In genomic region chr7:107661865-107662379, GRCh38 we compare ENCODE assay signal across 8 cellular contexts. TPM values are rescaled to one million over a fixed set of nuclear protein-coding genes. Genes with fewer than 3 reads are reported as not detected.
DNase-seq lines count a peak whose midpoint lies in the region; ATAC-seq and TF ChIP-seq lines count a peak whose summit lies in the region.

No MANE protein-coding gene starts in this region.

- no peak overlapping the region for H3K27ac Mint-ChIP-seq in activated naive CD4-positive, alpha-beta T cell treated with anti-CD3 and anti-CD28 coated beads, Interleukin-2, amount 10 ng/mL, durations not matched to agents 7 days and 5 days
- H3K27ac Mint-ChIP-seq in activated naive CD8-positive, alpha-beta T cell treated with anti-CD3 and anti-CD28 coated beads, Interleukin-2, amount 10 ng/mL, durations not matched to agents 7 days and 5 days, result no peak overlapping the region

- POLR2A ChIA-PET in activated naive CD8-positive, alpha-beta T cell treated with anti-CD3 and anti-CD28 coated beads, Interleukin-2, amount 10 ng/mL, durations not matched to agents 7 days and 5 days (lab: Charles Lee), result interaction anchor here (0.6 to 2.5 kb wide), 4 partner anchors 81 to 490 kb away, joined by 3 to 11 read pairs (median 6); partner anchors contain the start of genes BCAP29, COG5 and DUS4L

- no peak for TF ChIP-seq CTCF in liver (IDR thresholded peaks at IDR 0.05; ENCODE audit: low read depth, low read length, missing input control)
- no peak for TF ChIP-seq CTCF in upper lobe of left lung (IDR thresholded peaks at IDR 0.05)

- CTCF ChIA-PET in activated naive CD4-positive, alpha-beta T cell treated with anti-CD3 and anti-CD28 coated beads, Interleukin-2, amount 10 ng/mL, durations not matched to agents 7 days and 5 days (lab: Charles Lee), result interaction anchor here (0.9 to 2.4 kb wide), 12 partner anchors 13 to 198 kb away, joined by 3 to 8 read pairs (median 3); partner anchors contain the start of genes COG5 and DUS4L

- H3K4me3 Mint-ChIP-seq in activated naive CD4-positive, alpha-beta T cell treated with anti-CD3 and anti-CD28 coated beads, Interleukin-2, amount 10 ng/mL, durations not matched to agents 7 days and 5 days, result peak overlapping the region; percentile 89
- peak overlapping the region; percentile 95 for H3K4me3 Mint-ChIP-seq in activated naive CD8-positive, alpha-beta T cell treated with anti-CD3 and anti-CD28 coated beads, Interleukin-2, amount 10 ng/mL, durations not matched to agents 7 days and 5 days

- H3K36me3 ChIP-seq in liver (ENCODE audit: control insufficient read depth in 4 of 4, insufficient read depth in 3 of 4, low read depth in 1 of 4, low read length in 3 of 4), result no peaks in the 10 kb centered on the region
- H3K36me3 ChIP-seq in upper lobe of left lung, result no peaks in the 10 kb centered on the region

- peaks cover 27% of the 10 kb centered on the region for H3K27me3 Mint-ChIP-seq in activated naive CD4-positive, alpha-beta T cell treated with anti-CD3 and anti-CD28 coated beads, Interleukin-2, amount 10 ng/mL, durations not matched to agents 7 days and 5 days
- peaks cover 8% of the 10 kb centered on the region for H3K27me3 Mint-ChIP-seq in activated naive CD8-positive, alpha-beta T cell treated with anti-CD3 and anti-CD28 coated beads, Interleukin-2, amount 10 ng/mL, durations not matched to agents 7 days and 5 days

- DNase-seq in activated naive CD4-positive, alpha-beta T cell treated with anti-CD3 and anti-CD28 coated beads, Interleukin-2, amount 10 ng/mL, durations not matched to agents 7 days and 5 days, result no peak
- no peak for DNase-seq in activated naive CD4-positive, alpha-beta T cell treated with Interleukin-2 at 50 U/mL for 16 hours
- no peak for DNase-seq in activated naive CD8-positive, alpha-beta T cell treated with anti-CD3 and anti-CD28 coated beads, Interleukin-2, amount 10 ng/mL, durations not matched to agents 7 days and 5 days
- DNase-seq in upper lobe of left lung, result no peak
- no peak for DNase-seq in NK-92 treated with Interleukin-12 subunit alpha and Interleukin-12 subunit beta, amount 100 ng/mL, for 24 hours (lab: John Stamatoyannopoulos, UW)
- DNase-seq in RKO (ENCODE audit: low spot score), result no peak

- no peak for TF ChIP-seq EP300 in upper lobe of left lung (IDR thresholded peaks at IDR 0.05)

- no peak for TF ChIP-seq RAD21 in liver (IDR thresholded peaks at IDR 0.05)

- no peaks in the 10 kb centered on the region for H3K9me3 Mint-ChIP-seq in activated naive CD4-positive, alpha-beta T cell treated with anti-CD3 and anti-CD28 coated beads, Interleukin-2, amount 10 ng/mL, durations not matched to agents 7 days and 5 days
- H3K9me3 Mint-ChIP-seq in activated naive CD8-positive, alpha-beta T cell treated with anti-CD3 and anti-CD28 coated beads, Interleukin-2, amount 10 ng/mL, durations not matched to agents 7 days and 5 days, result no peaks in the 10 kb centered on the region

- peaks cover 35% of the 10 kb centered on the region for H3K4me1 Mint-ChIP-seq in activated naive CD4-positive, alpha-beta T cell treated with anti-CD3 and anti-CD28 coated beads, Interleukin-2, amount 10 ng/mL, durations not matched to agents 7 days and 5 days
- H3K4me1 Mint-ChIP-seq in activated naive CD8-positive, alpha-beta T cell treated with anti-CD3 and anti-CD28 coated beads, Interleukin-2, amount 10 ng/mL, durations not matched to agents 7 days and 5 days, result peaks cover 27% of the 10 kb centered on the region

- no peak for TF ChIP-seq POLR2A in upper lobe of left lung (IDR thresholded peaks at IDR 0.05)

- H3K27me3 ChIP-seq in liver (ENCODE audit: control insufficient read depth in 4 of 4, insufficient read depth in 4 of 4, low read length in 3 of 4) (peaks cover 0 to 3% (median 0%) of the 10 kb centered on the region in 4 donors), upper lobe of left lung (peaks cover 0 to 17% (median 10%) of the 10 kb centered on the region in 4 donors)

- H3K36me3 Mint-ChIP-seq in activated naive CD4-positive, alpha-beta T cell treated with anti-CD3 and anti-CD28 coated beads, Interleukin-2, amount 10 ng/mL, durations not matched to agents 7 days and 5 days, result no peaks in the 10 kb centered on the region
- no peaks in the 10 kb centered on the region for H3K36me3 Mint-ChIP-seq in activated naive CD8-positive, alpha-beta T cell treated with anti-CD3 and anti-CD28 coated beads, Interleukin-2, amount 10 ng/mL, durations not matched to agents 7 days and 5 days

- H3K4me1 ChIP-seq in liver (ENCODE audit: control insufficient read depth in 4 of 4, insufficient read depth in 4 of 4, low read length in 3 of 4) (peaks cover 8 to 16% (median 13%) of the 10 kb centered on the region in 4 donors), upper lobe of left lung (peaks cover 17 to 20% (median 19%) of the 10 kb centered on the region in 4 donors)

- H3K9ac ChIP-seq in liver (ENCODE audit: low read depth in 1 of 2, low read length in 2 of 2), result no peak overlapping the region

- ATAC-seq in activated naive CD8-positive, alpha-beta T cell treated with anti-CD3 and anti-CD28 coated beads, Interleukin-2, amount 10 ng/mL, durations not matched to agents 7 days and 5 days (ENCODE audit: low read depth), result no peak
- ATAC-seq in upper lobe of left lung (ENCODE audit: low FRiP score in 2 of 2) (no peak), GM21619 (IDR thresholded peaks at IDR 0.05; ENCODE audit: unreplicated experiment) (no peak)

- 13% methylated on average over 20 of the region's 20 CpGs for WGBS in liver
- WGBS in upper lobe of left lung, 2 donors, result 10 to 14% methylated on average over 15 to 18 of the region's 20 CpGs

- H3K4me3 ChIP-seq in liver (ENCODE audit: low read depth in 1 of 3, low read length in 3 of 3) (peak overlapping the region; percentile 34 to 51 (median 35)), upper lobe of left lung (peak overlapping the region; percentile 16 to 58 (median 44))

- no peak overlapping the region for H3K27ac ChIP-seq in liver (ENCODE audit: low read depth in 1 of 2, low read length in 2 of 2)
- no peak overlapping the region for H3K27ac ChIP-seq in upper lobe of left lung

- H3K9me3 ChIP-seq in liver (ENCODE audit: control insufficient read depth in 4 of 4, low read length in 3 of 4), result no peaks in the 10 kb centered on the region
- no peaks in the 10 kb centered on the region for H3K9me3 ChIP-seq in upper lobe of left lung

TF ChIP-seq in liver, 16 proteins besides CTCF, POLR2A, EP300 and RAD21 (continues in another document):
- no peak for TF ChIP-seq FOXA1 (IDR thresholded peaks at IDR 0.05)
- TF ChIP-seq EGR1 (IDR thresholded peaks at IDR 0.05; ENCODE audit: low read depth in 2 of 2), result no peak
- no peak for TF ChIP-seq NR2F2 (IDR thresholded peaks at IDR 0.05)
- TF ChIP-seq REST (IDR thresholded peaks at IDR 0.05), result no peak
- TF ChIP-seq FOXA2 (IDR thresholded peaks at IDR 0.05), result no peak
- TF ChIP-seq ZBTB33 (IDR thresholded peaks at IDR 0.05), result no peak
- no peak for TF ChIP-seq GABPA (IDR thresholded peaks at IDR 0.05 in 1 of 2, conservative IDR thresholded peaks at IDR 0.05 in 1 of 2)
- TF ChIP-seq HNF4G (IDR thresholded peaks at IDR 0.05), result no peak
- no peak for TF ChIP-seq SP1 (IDR thresholded peaks at IDR 0.05)
- TF ChIP-seq TAF1 (conservative IDR thresholded peaks at IDR 0.05), result no peak
- TF ChIP-seq ATF3 (IDR thresholded peaks at IDR 0.05), result no peak
- TF ChIP-seq HNF4A (conservative IDR thresholded peaks at IDR 0.05), result no peak

RNA-seq across cellular contexts. Expression of gene SLC26A4, which starts 1.3 kb away (rescaled TPM):
- total RNA-seq in activated naive CD8-positive, alpha-beta T cell treated with anti-CD3 and anti-CD28 coated beads, Interleukin-2, amount 10 ng/mL, durations not matched to agents 7 days and 5 days, result under 1 TPM; 0.17 to 0.97 TPM
- under 1 TPM; 0.19 to 0.25 TPM for total RNA-seq in liver
- polyA plus RNA-seq in liver, result under 1 TPM in 1 of 2 donors, not detected in 1; 0.08 TPM
- total RNA-seq in upper lobe of left lung, result 1 to 10 TPM in 1 of 6 donors, under 1 TPM in 5; 0.11 to 1.0 (median 0.56) TPM
